Comparison of ENCODE assay signal across 19 cellular contexts in genomic region chr5:103151156-103151555, GRCh38. TPM values are rescaled to one million over a fixed set of nuclear protein-coding genes. Genes with fewer than 3 reads are reported as not detected.
DNase-seq lines count a peak whose midpoint lies in the region; ATAC-seq, FAIRE-seq and TF ChIP-seq lines count a peak whose summit lies in the region.
"Had no signal": no experiment of that assay in that cellular context is flagged by ENCODE, and none has a peak within 500 bp of the region (broad histone marks: within the 10 kb centered on the region; RNA-seq: fewer than 3 reads in every experiment).

No MANE protein-coding gene starts in this region.

- no peaks in the 10 kb centered on the region for H3K79me1 ChIP-seq in IMR-90 (ENCODE audit: low read depth in 1 of 2, low read length in 2 of 2)
- no peaks in the 10 kb centered on the region for H3K79me1 ChIP-seq in H1 (ENCODE audit: low read depth, low read length)

- H3K27me3 Mint-ChIP-seq in activated CD8-positive, alpha-beta memory T cell treated with anti-CD3 and anti-CD28 coated beads, Interleukin-2, amount 10 ng/mL, durations not matched to agents 7 days and 5 days: no peaks in the 10 kb centered on the region
- H3K27me3 Mint-ChIP-seq: B cell; CD4-positive, alpha-beta T cell had no signal

- no peak for TF ChIP-seq CTCF in A549 (IDR thresholded peaks at IDR 0.05)
- no peak for TF ChIP-seq CTCF in IMR-90 (conservative IDR thresholded peaks at IDR 0.05; ENCODE audit: low read depth, low read length)
- TF ChIP-seq CTCF in H1 (IDR thresholded peaks at IDR 0.05; ENCODE audit: control extremely low read depth in 1 of 3, insufficient read depth in 1 of 3, low read depth in 1 of 3, low read length in 3 of 3): no peak

- in situ Hi-C loops in IMR-90 (cut with MboI; ENCODE audit: low sequenced_read_pairs): no loop called here

- H3K18ac ChIP-seq in IMR-90 (ENCODE audit: low read depth, low read length): no peak overlapping the region
- H3K18ac ChIP-seq in H1 (ENCODE audit: extremely low read depth, low read length): no peak overlapping the region

- H3K36me3 ChIP-seq in IMR-90 (ENCODE audit: control insufficient read depth, insufficient read depth, low read length) (peaks cover 4% of the 10 kb centered on the region; the same call in 1 of the 2 replicates), H1 (ENCODE audit: control insufficient read depth in 2 of 4, insufficient read depth in 4 of 4, low read length in 3 of 4) (peaks cover 0 to 3% (median 0%) of the 10 kb centered on the region in 4 experiments; a peak in 1 of 8 replicates)

- no peak overlapping the region for H2BK120ac ChIP-seq in IMR-90 (ENCODE audit: low read depth, low read length)
- H2BK120ac ChIP-seq in H1 (replicated peaks; ENCODE audit: low read depth, low read length): no peak overlapping the region

- FAIRE-seq in A549 (lab: Jason Lieb, UNC): no peak
- no peak for FAIRE-seq in H1 (lab: Jason Lieb, UNC)
- FAIRE-seq: D721Med, GM12891, GM19239 had no signal

- intact Hi-C loops in IMR-90 (cut with micrococcal nuclease): loop anchor here (5.0 kb wide), 1 partner anchor 326 kb away; no protein-coding TSS in a partner anchor

- no peaks in the 10 kb centered on the region for H3K4me1 Mint-ChIP-seq in activated CD8-positive, alpha-beta memory T cell treated with anti-CD3 and anti-CD28 coated beads, Interleukin-2, amount 10 ng/mL, durations not matched to agents 7 days and 5 days
- H3K4me1 Mint-ChIP-seq: B cell had no signal

- 91% methylated on average over 1 of the region's 1 CpG for WGBS in A549 (ENCODE audit: missing lambda C conversion rate)
- no CpG with 5 or more reads among the region's 1 CpG for WGBS in IMR-90 (ENCODE audit: extremely low coverage in 2 of 2, insufficient read length in 1 of 2), 2 experiments
- 96% methylated on average over 1 of the region's 1 CpG; no CpG with 5 or more reads in 1 of the 2 experiments for WGBS in H1 (ENCODE audit: extremely low coverage in 1 of 2, insufficient coverage in 1 of 2, insufficient read length in 1 of 2, insufficient replicate concordance in 2 of 2, low coverage in 1 of 2, low lambda C conversion rate in 2 of 2, missing lambda C conversion rate in 1 of 2), 2 experiments

- no peak overlapping the region for H2AFZ ChIP-seq in IMR-90 (replicated peaks; ENCODE audit: low read length, poor library complexity)
- no peak overlapping the region for H2AFZ ChIP-seq in H1 (ENCODE audit: low read length)

- H2AK9ac ChIP-seq in IMR-90 (replicated peaks; ENCODE audit: low read depth, low read length, poor library complexity): no peak overlapping the region

- H4K91ac ChIP-seq in IMR-90 (ENCODE audit: insufficient read depth, low read depth, low read length): no peak overlapping the region
- no peak overlapping the region for H4K91ac ChIP-seq in H1 (replicated peaks; ENCODE audit: insufficient read length, low read length)

- H3K4me1 ChIP-seq in A549 (no peaks in the 10 kb centered on the region), IMR-90 (ENCODE audit: control insufficient read depth, insufficient read depth, low read length) (no peaks in the 10 kb centered on the region), H1 (replicated peaks in 1 of 4; ENCODE audit: control insufficient read depth in 3 of 4, insufficient read depth in 4 of 4, low read length in 3 of 4) (no peaks in the 10 kb centered on the region)
- H3K4me1 ChIP-seq: Caco-2 had no signal

- H2BK12ac ChIP-seq in H1 (ENCODE audit: low read depth, low read length): no peak overlapping the region

- BruUV-seq in IMR-90 (replicated peaks; lab: Mats Ljungman, UMichigan): no TSS peak

- H3K9ac ChIP-seq in IMR-90 (ENCODE audit: low read depth, low read length): no peak overlapping the region
- no peak overlapping the region for H3K9ac ChIP-seq in H1 (replicated peaks in 1 of 4; ENCODE audit: extremely low read depth in 1 of 4, low read depth in 3 of 4, low read length in 3 of 4)
- H3K9ac ChIP-seq: BLaER1 treated with 17β-estradiol and CSF1 and Interleukin-3, amounts not matched to agents 10 nM and 100 nM had no signal

- H2AK5ac ChIP-seq in IMR-90 (ENCODE audit: low read depth, low read length) (no peak overlapping the region), H1 (ENCODE audit: low read depth, low read length) (no peak overlapping the region)

- no peaks in the 10 kb centered on the region for H3K9me3 Mint-ChIP-seq in activated CD8-positive, alpha-beta memory T cell treated with anti-CD3 and anti-CD28 coated beads, Interleukin-2, amount 10 ng/mL, durations not matched to agents 7 days and 5 days (ENCODE audit: low read depth)
- H3K9me3 Mint-ChIP-seq: CD4-positive, alpha-beta T cell; CD8-positive, alpha-beta T cell had no signal

- H4K8ac ChIP-seq in IMR-90 (ENCODE audit: low read depth in 2 of 2, low read length in 2 of 2) (no peak overlapping the region), H1 (ENCODE audit: extremely low read depth, insufficient read depth, low read length) (no peak overlapping the region)

- H3K9me1 ChIP-seq in IMR-90 (ENCODE audit: insufficient read depth, low read length): no peaks in the 10 kb centered on the region

- H3K79me2 ChIP-seq in H1 (ENCODE audit: control insufficient read depth in 1 of 2, insufficient read depth in 2 of 2, low read length in 2 of 2): no peaks in the 10 kb centered on the region

- no peaks in the 10 kb centered on the region for H3K27me3 ChIP-seq in IMR-90 (ENCODE audit: control insufficient read depth, insufficient read depth, low read length)
- no peaks in the 10 kb centered on the region for H3K27me3 ChIP-seq in H1 (replicated peaks in 1 of 4; ENCODE audit: control insufficient read depth in 3 of 4, extremely low read depth in 1 of 4, insufficient read depth in 3 of 4, low read length in 3 of 4)
- H3K27me3 ChIP-seq: BLaER1 treated with 17β-estradiol and CSF1 and Interleukin-3, amounts not matched to agents 10 nM and 100 nM had no signal

- no peak overlapping the region for H3K23ac ChIP-seq in IMR-90 (ENCODE audit: low read depth, low read length)
- H3K23ac ChIP-seq in H1 (ENCODE audit: insufficient read length): no peak overlapping the region

- TF ChIP-seq EP300 in A549 (IDR thresholded peaks at IDR 0.05) (no peak), H1 (IDR thresholded peaks at IDR 0.05; ENCODE audit: borderline replicate concordance in 1 of 2, low read depth in 2 of 2, low read length in 2 of 2) (no peak)

- no peak overlapping the region for H2BK5ac ChIP-seq in IMR-90 (ENCODE audit: low read depth, low read length, poor library complexity, severe bottlenecking)
- no peak overlapping the region for H2BK5ac ChIP-seq in H1 (ENCODE audit: low read depth, low read length)

- no peak for TF ChIP-seq POLR2A in A549 (IDR thresholded peaks at IDR 0.05; ENCODE audit: low read length)
- no peak for TF ChIP-seq POLR2A in IMR-90 (IDR thresholded peaks at IDR 0.05; ENCODE audit: low read depth, low read length)
- TF ChIP-seq POLR2A in H1 (IDR thresholded peaks at IDR 0.05; ENCODE audit: control extremely low read depth in 1 of 2, low read depth in 2 of 2, low read length in 2 of 2): no peak

- ATAC-seq in A549: no peak
- no peak for ATAC-seq in IMR-90 (ENCODE audit: low read depth)
- ATAC-seq in activated CD8-positive, alpha-beta memory T cell treated with anti-CD3 and anti-CD28 coated beads, Interleukin-2, amount 10 ng/mL, durations not matched to agents 7 days and 5 days: no peak
- ATAC-seq: CD8-positive, alpha-beta T cell had no signal

- no peaks in the 10 kb centered on the region for H3K23me2 ChIP-seq in H1 (ENCODE audit: low read depth, low read length)

- H3K14ac ChIP-seq in IMR-90 (replicated peaks; ENCODE audit: low read depth, low read length): no peak overlapping the region
- no peak overlapping the region for H3K14ac ChIP-seq in H1 (ENCODE audit: insufficient read length)

- DNase-seq in A549 (ENCODE audit: low read depth in 1 of 2, low spot score in 1 of 2) (no peak), IMR-90 (no peak), H1 (ENCODE audit: low read depth in 1 of 2, low spot score in 2 of 2) (no peak), occipital lobe (lab: John Stamatoyannopoulos, UW) (no peak)
- DNase-seq in activated CD8-positive, alpha-beta memory T cell treated with anti-CD3 and anti-CD28 coated beads, Interleukin-2, amount 10 ng/mL, durations not matched to agents 7 days and 5 days: no peak
- DNase-seq: 8988T; AML-193; Caco-2; Calu3; CD4-positive, alpha-beta T cell; CD8-positive, alpha-beta T cell; DMS79 treated with DMSO at 0.1 percent for 48 hours; GF-D8 had no signal

- H3K27ac Mint-ChIP-seq in activated CD8-positive, alpha-beta memory T cell treated with anti-CD3 and anti-CD28 coated beads, Interleukin-2, amount 10 ng/mL, durations not matched to agents 7 days and 5 days: no peak overlapping the region
- H3K27ac Mint-ChIP-seq: B cell; CD4-positive, alpha-beta T cell; CD8-positive, alpha-beta T cell had no signal

- CTCF ChIA-PET in A549 (lab: Yijun Ruan, JAX): no interaction called here
- CTCF ChIA-PET in IMR-90 (lab: Yijun Ruan, JAX): no interaction called here
- CTCF ChIA-PET in H1 (lab: Charles Lee; ENCODE audit: partially characterized antibody): no interaction called here
- CTCF ChIA-PET in activated CD8-positive, alpha-beta memory T cell treated with anti-CD3 and anti-CD28 coated beads, Interleukin-2, amount 10 ng/mL, durations not matched to agents 7 days and 5 days (lab: Charles Lee): no interaction called here

- H3K27ac ChIP-seq in A549 (no peak overlapping the region), IMR-90 (ENCODE audit: insufficient read depth, low read length) (no peak overlapping the region), H1 (ENCODE audit: low read depth, low read length) (no peak overlapping the region)
- H3K27ac ChIP-seq: BLaER1 treated with 17β-estradiol and CSF1 and Interleukin-3, amounts not matched to agents 10 nM and 100 nM; C4-2B had no signal

- dilution Hi-C loops in IMR-90 (cut with HindIII; ENCODE audit: low sequenced_read_pairs, unreplicated experiment): no loop called here

- H3K56ac ChIP-seq in IMR-90 (ENCODE audit: extremely low read depth, insufficient read depth, low read length): no peak overlapping the region
- H3K56ac ChIP-seq in H1 (replicated peaks; ENCODE audit: insufficient read length, low read depth, low read length): no peak overlapping the region

- H3K4me3 ChIP-seq in A549: no peak overlapping the region
- no peak overlapping the region for H3K4me3 ChIP-seq in IMR-90 (ENCODE audit: insufficient read depth, low read depth, low read length)
- H3K4me3 ChIP-seq in H1 (ENCODE audit: extremely low read depth in 1 of 4, insufficient read depth in 2 of 4, low read depth in 3 of 4, low read length in 4 of 4): no peak overlapping the region
- H3K4me3 ChIP-seq: BLaER1 treated with 17β-estradiol and CSF1 and Interleukin-3, amounts not matched to agents 10 nM and 100 nM had no signal

- H3K4me3 Mint-ChIP-seq in activated CD8-positive, alpha-beta memory T cell treated with anti-CD3 and anti-CD28 coated beads, Interleukin-2, amount 10 ng/mL, durations not matched to agents 7 days and 5 days: no peak overlapping the region
- H3K4me3 Mint-ChIP-seq: B cell; CD4-positive, alpha-beta T cell; CD8-positive, alpha-beta T cell had no signal

- POLR2A ChIA-PET in A549 (lab: Yijun Ruan, JAX) (no interaction called here), IMR-90 (lab: Charles Lee; ENCODE audit: unreplicated experiment) (no interaction called here), H1 (lab: Charles Lee; ENCODE audit: partially characterized antibody) (no interaction called here)

- H2BK15ac ChIP-seq in IMR-90 (ENCODE audit: low read depth, low read length) (no peak overlapping the region), H1 (ENCODE audit: low read length) (no peak overlapping the region)

- H4K5ac ChIP-seq in IMR-90 (ENCODE audit: low read depth, low read length): no peak overlapping the region
- H4K5ac ChIP-seq in H1 (ENCODE audit: insufficient read length, low read depth, low read length): no peak overlapping the region

- no peak overlapping the region for H3K4me2 ChIP-seq in A549
- no peak overlapping the region for H3K4me2 ChIP-seq in IMR-90 (ENCODE audit: low read depth, low read length)
- no peak overlapping the region for H3K4me2 ChIP-seq in H1 (ENCODE audit: insufficient read depth in 1 of 2, low read depth in 2 of 2, low read length in 2 of 2)
- H3K4me2 ChIP-seq: BLaER1 treated with 17β-estradiol and CSF1 and Interleukin-3, amounts not matched to agents 10 nM and 100 nM had no signal

- H3K9me3 ChIP-seq in A549 (no peaks in the 10 kb centered on the region), IMR-90 (ENCODE audit: control insufficient read depth, insufficient read depth, low read length) (no peaks in the 10 kb centered on the region), H1 (ENCODE audit: insufficient read depth in 2 of 2, low read depth in 1 of 2, low read length in 1 of 2) (no peaks in the 10 kb centered on the region)
- H3K9me3 ChIP-seq: BLaER1 treated with 17β-estradiol and CSF1 and Interleukin-3, amounts not matched to agents 10 nM and 100 nM; Caco-2 had no signal

- no peak overlapping the region for H3K4ac ChIP-seq in IMR-90 (ENCODE audit: low read depth, low read length)
- H3K4ac ChIP-seq in H1 (replicated peaks; ENCODE audit: insufficient read length, low read depth, low read length): no peak overlapping the region

- H4K20me1 ChIP-seq in IMR-90 (ENCODE audit: insufficient read depth, low read length): no peaks in the 10 kb centered on the region
- no peaks in the 10 kb centered on the region for H4K20me1 ChIP-seq in H1 (replicated peaks in 1 of 2; ENCODE audit: control insufficient read depth in 1 of 2, insufficient read depth in 2 of 2, low read length in 2 of 2)
- H4K20me1 ChIP-seq: BLaER1 treated with 17β-estradiol and CSF1 and Interleukin-3, amounts not matched to agents 10 nM and 100 nM had no signal

- peaks cover 14% of the 10 kb centered on the region for H3K36me3 Mint-ChIP-seq in activated CD8-positive, alpha-beta memory T cell treated with anti-CD3 and anti-CD28 coated beads, Interleukin-2, amount 10 ng/mL, durations not matched to agents 7 days and 5 days

- H2BK20ac ChIP-seq in IMR-90 (ENCODE audit: low read depth, low read length) (no peak overlapping the region), H1 (ENCODE audit: low read length) (no peak overlapping the region)

- TF ChIP-seq RAD21 in A549 (conservative IDR thresholded peaks at IDR 0.05 in 1 of 2, IDR thresholded peaks at IDR 0.05 in 1 of 2) (no peak), IMR-90 (IDR thresholded peaks at IDR 0.05; ENCODE audit: low read length) (no peak), H1 (IDR thresholded peaks at IDR 0.05 in 1 of 2, conservative IDR thresholded peaks at IDR 0.05 in 1 of 2; ENCODE audit: low read depth in 2 of 2, low read length in 2 of 2) (no peak)

RNA-seq across cellular contexts. Expression of gene PPIP5K2, which starts 31.1 kb away (rescaled TPM):
- 50.1 and 61.7 TPM in 2 replicates for polyA plus RNA-seq in A549 (2011; rRNA removed)
- 10.9 and 12.2 TPM in 2 replicates for polyA plus RNA-seq in A549 (2012; cell fraction: cytosol; rRNA removed)
- 7.4 and 13.9 TPM in 2 replicates for polyA plus RNA-seq in A549 (2012; cell fraction: nucleus; rRNA removed)
- 21.7 to 24.0 TPM (median 21.9 TPM) in 3 replicates for polyA plus RNA-seq in A549 (2017; fragmentation: RNase III; extraction: RNeasy Plus Mini Kit Qiagen cat#74134 plus additional on column Dnase treatment)
- 62.4 and 76.5 TPM in 2 replicates for polyA minus RNA-seq in A549 (2011; rRNA and poly(A)+ RNA removed)
- total RNA-seq in IMR-90 (2012; rRNA removed): 67.6 and 96.4 TPM in 2 replicates
- polyA plus RNA-seq in IMR-90 (2012; rRNA removed): 25.9 and 32.4 TPM in 2 replicates
- 5.5 and 13.4 TPM in 2 replicates for polyA plus RNA-seq in IMR-90 (2012; cell fraction: cytosol; rRNA removed)
- polyA plus RNA-seq in IMR-90 (2012; cell fraction: nucleus; rRNA removed; ENCODE audit: low replicate concordance): 8.7 and 63.0 TPM in 2 replicates
- total RNA-seq in H1 (2021; fragmentation: NEBNext Ultra II Directional; extraction: Animal tissue kit (Norgen Biotek cat#: 25700)): 39.1 and 46.6 TPM in 2 replicates
- polyA plus RNA-seq in H1 (2011; rRNA removed): 8.4 and 14.8 TPM in 2 replicates
- polyA plus RNA-seq in H1 (2011; cell fraction: cytosol; rRNA removed): 14.2 TPM
- 12.1 TPM for polyA plus RNA-seq in H1 (2011; cell fraction: nucleus; rRNA removed)
- polyA plus RNA-seq in H1 (2012, experiment 1 of 2): 8.8 to 18.2 TPM (median 14.0 TPM) in 4 replicates
- polyA plus RNA-seq in H1 (2012, experiment 2 of 2): 2.0 TPM
- polyA plus RNA-seq in H1 (2013, experiment 1 of 2): 22.3 TPM
- 24.0 TPM for polyA plus RNA-seq in H1 (2013, experiment 2 of 2)
- 27.0 and 35.2 TPM in 2 replicates for polyA minus RNA-seq in H1 (2011; rRNA and poly(A)+ RNA removed)
- 33.0 TPM for polyA minus RNA-seq in H1 (2011; cell fraction: cytosol; rRNA and poly(A)+ RNA removed)
- polyA minus RNA-seq in H1 (2011; cell fraction: nucleus; rRNA and poly(A)+ RNA removed): 93.0 TPM
- total RNA-seq in occipital lobe: 135 TPM
- total RNA-seq in activated CD8-positive, alpha-beta memory T cell treated with anti-CD3 and anti-CD28 coated beads, Interleukin-2, amount 10 ng/mL, durations not matched to agents 7 days and 5 days: 10 to 100 TPM; 61.4 to 62.6 TPM

RNA-seq across cellular contexts. Expression of gene GIN1, which starts 31.2 kb away (rescaled TPM):
- polyA plus RNA-seq in A549 (2011; rRNA removed) (9.4 and 13.5 TPM in 2 replicates), A549 (2017; fragmentation: RNase III; extraction: RNeasy Plus Mini Kit Qiagen cat#74134 plus additional on column Dnase treatment) (7.1 to 9.4 TPM (median 7.9 TPM) in 3 replicates), IMR-90 (2012; rRNA removed) (1.8 and 3.1 TPM in 2 replicates), H1 (2011; rRNA removed) (0.77 and 1.9 TPM in 2 replicates)
- polyA plus RNA-seq in A549 (2012; cell fraction: cytosol; rRNA removed): 1.3 TPM in 2 replicates
- polyA plus RNA-seq in A549 (2012; cell fraction: nucleus; rRNA removed): 1.2 and 1.6 TPM in 2 replicates
- polyA minus RNA-seq in A549 (2011; rRNA and poly(A)+ RNA removed): 3.9 and 7.8 TPM in 2 replicates
- total RNA-seq in IMR-90 (2012; rRNA removed) (2.9 and 6.4 TPM in 2 replicates), occipital lobe (19.3 TPM)
- polyA plus RNA-seq in IMR-90 (2012; cell fraction: cytosol; rRNA removed): 0.12 and 0.26 TPM in 2 replicates
- 0.29 and 2.1 TPM in 2 replicates for polyA plus RNA-seq in IMR-90 (2012; cell fraction: nucleus; rRNA removed; ENCODE audit: low replicate concordance)
- 7.0 and 7.1 TPM in 2 replicates for total RNA-seq in H1 (2021; fragmentation: NEBNext Ultra II Directional; extraction: Animal tissue kit (Norgen Biotek cat#: 25700))
- 2.5 TPM for polyA plus RNA-seq in H1 (2011; cell fraction: cytosol; rRNA removed)
- polyA plus RNA-seq in H1 (2011; cell fraction: nucleus; rRNA removed): 1.2 TPM
- 2.3 to 6.4 TPM (median 3.1 TPM) in 4 replicates for polyA plus RNA-seq in H1 (2012, experiment 1 of 2)
- 0.76 TPM for polyA plus RNA-seq in H1 (2012, experiment 2 of 2)
- polyA plus RNA-seq in H1 (2013, experiment 1 of 2): 4.4 TPM
- polyA plus RNA-seq in H1 (2013, experiment 2 of 2): 5.4 TPM
- polyA minus RNA-seq in H1 (2011; rRNA and poly(A)+ RNA removed): 3.1 and 4.9 TPM in 2 replicates
- 1.3 TPM for polyA minus RNA-seq in H1 (2011; cell fraction: cytosol; rRNA and poly(A)+ RNA removed)
- 12.8 TPM for polyA minus RNA-seq in H1 (2011; cell fraction: nucleus; rRNA and poly(A)+ RNA removed)
- total RNA-seq in activated CD8-positive, alpha-beta memory T cell treated with anti-CD3 and anti-CD28 coated beads, Interleukin-2, amount 10 ng/mL, durations not matched to agents 7 days and 5 days: 10 to 100 TPM; 10.1 to 10.8 TPM

Comparison
In these comparisons a context has a peak if more than half of its experiments do, and no peak if none do; other contexts are left out.
1. Of the 18 proteins assayed by ChIP-seq in both H1 and A549: peak only in H1: none; only in A549: none; in both: MAFK; in neither: 17.